21 cellular contexts compared by ENCODE assay signal in the genomic region with DNA sequence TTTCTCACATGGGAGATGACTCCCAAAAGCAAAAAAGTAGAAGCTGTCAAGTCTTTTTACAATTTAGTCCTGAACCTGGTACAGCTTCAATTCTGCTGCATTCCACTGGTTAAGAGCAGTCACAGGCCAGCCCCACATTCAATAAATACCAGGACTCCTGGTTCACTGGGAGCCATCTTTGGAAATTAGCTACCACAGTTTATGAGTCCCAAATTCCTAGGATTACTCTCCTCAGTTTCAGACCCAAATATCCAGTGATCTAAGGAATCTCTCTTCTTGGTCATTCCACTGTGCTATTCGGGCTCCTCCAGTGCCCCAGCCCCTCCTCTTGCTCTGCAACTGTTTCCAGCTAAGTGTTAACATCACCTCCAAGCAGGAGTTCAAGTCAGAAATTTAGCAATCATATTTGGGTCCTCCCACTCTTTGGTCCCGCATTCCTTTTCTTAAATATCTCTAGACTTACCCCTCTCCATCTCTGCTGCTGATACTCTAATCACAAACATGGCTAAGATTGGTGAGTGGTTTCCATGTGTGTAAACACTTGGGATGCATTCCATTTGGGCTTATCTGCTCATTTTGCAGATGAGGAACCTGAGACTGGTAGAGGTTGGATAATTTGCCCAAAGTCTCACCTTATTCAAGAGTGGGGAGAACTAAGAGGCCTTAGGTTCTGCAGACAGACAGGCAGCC. TPM values are rescaled to one million over a fixed set of nuclear protein-coding genes. Genes with fewer than 3 reads are reported as not detected.
DNase-seq lines count a peak whose midpoint lies in the region; ATAC-seq, FAIRE-seq and TF ChIP-seq lines count a peak whose summit lies in the region.
"Had no signal": no experiment of that assay in that cellular context is flagged by ENCODE, and none has a peak within 500 bp of the region (broad histone marks: within the 10 kb centered on the region; RNA-seq: fewer than 3 reads in every experiment).

No MANE protein-coding gene starts in this region.

- no peak for FAIRE-seq in urothelium cell line (lab: Jason Lieb, UNC)
- FAIRE-seq: kidney had no signal

- no peaks in the 10 kb centered on the region for H3K9me2 ChIP-seq in GM23338 (ENCODE audit: insufficient read depth)

- H3K4me3 Mint-ChIP-seq in GM23338 (no peak overlapping the region), chondrocyte (ENCODE audit: unreplicated experiment) (no peak overlapping the region)
- H3K4me3 Mint-ChIP-seq: activated naive CD8-positive, alpha-beta T cell treated with anti-CD3 and anti-CD28 coated beads, Interleukin-2, amount 10 ng/mL, durations not matched to agents 7 days and 5 days; central memory CD8-positive, alpha-beta T cell; effector memory CD8-positive, alpha-beta T cell; T-helper 2 cell treated with Interferon-gamma antibody and Interleukin-4, amounts not matched to agents 5 μg/mL and 100 μg/mL, for 36 hours had no signal

- TF ChIP-seq POLR2A in sigmoid colon (IDR thresholded peaks at IDR 0.05) = no peak

- ATAC-seq in GM23338 (no peak), HG03442 (IDR thresholded peaks at IDR 0.05; ENCODE audit: unreplicated experiment) (no peak)
- ATAC-seq: activated CD4-positive, CD25-positive, alpha-beta regulatory T cell treated with anti-CD3 and anti-CD28 coated beads, Interleukin-2, amount 50 U/mL, for 24 hours; effector memory CD8-positive, alpha-beta T cell had no signal

- no peak overlapping the region for H3K4me2 ChIP-seq in GM23338

- H3K27me3 Mint-ChIP-seq in GM23338 (ENCODE audit: insufficient read depth, low read depth, poor library complexity) (peaks cover 17% of the 10 kb centered on the region), chondrocyte (ENCODE audit: low read depth) (no peaks in the 10 kb centered on the region)
- H3K27me3 Mint-ChIP-seq: effector memory CD8-positive, alpha-beta T cell had no signal

- H3K4me3 ChIP-seq in GM23338 = no peak overlapping the region
- H3K4me3 ChIP-seq in mesodermal cell (ENCODE audit: extremely low read depth, insufficient read depth, low read length, poor library complexity, severe bottlenecking) = no peak overlapping the region
- no peak overlapping the region for H3K4me3 ChIP-seq in sigmoid colon
- H3K4me3 ChIP-seq: SJSA1, transverse colon had no signal

- peak; percentile 78 for DNase-seq in AG08395 (ENCODE audit: low spot score)
- no peak for DNase-seq in GM23338 (ENCODE audit: low spot score)
- DNase-seq in chondrocyte (ENCODE audit: low spot score) = no peak
- no peak for DNase-seq in superior temporal gyrus (ENCODE audit: extremely low spot score)
- no peak for DNase-seq in urothelium cell line (ENCODE audit: low spot score)
- DNase-seq in sigmoid colon = no peak
- DNase-seq: activated naive CD8-positive, alpha-beta T cell treated with anti-CD3 and anti-CD28 coated beads, Interleukin-2, amount 10 ng/mL, durations not matched to agents 7 days and 5 days; effector memory CD8-positive, alpha-beta T cell; hippocampal formation; kidney; NCI-H2171; NCI-H774; retina; stimulated activated naive CD4-positive, alpha-beta T cell; transverse colon had no signal

- H3F3A ChIP-seq in GM23338 (replicated peaks; ENCODE audit: low read depth) = no peaks in the 10 kb centered on the region

- no peaks in the 10 kb centered on the region for H3K9me3 ChIP-seq in mesodermal cell (ENCODE audit: control insufficient read depth, low read length)
- H3K9me3 ChIP-seq in sigmoid colon = no peaks in the 10 kb centered on the region
- H3K9me3 ChIP-seq: SJSA1, transverse colon had no signal

- 0 out of 2 replicates have a peak overlapping the region, but pooled peaks have one; percentile 81 for H2AFZ ChIP-seq in GM23338

- no peak overlapping the region for H3K27ac Mint-ChIP-seq in GM23338
- peak overlapping the region; percentile 39 for H3K27ac Mint-ChIP-seq in chondrocyte (ENCODE audit: unreplicated experiment)
- H3K27ac Mint-ChIP-seq: activated naive CD8-positive, alpha-beta T cell treated with anti-CD3 and anti-CD28 coated beads, Interleukin-2, amount 10 ng/mL, durations not matched to agents 7 days and 5 days; effector memory CD8-positive, alpha-beta T cell; T-helper 2 cell treated with Interferon-gamma antibody and Interleukin-4, amounts not matched to agents 5 μg/mL and 100 μg/mL, for 36 hours had no signal

- H3K79me2 ChIP-seq in GM23338 (replicated peaks; ENCODE audit: insufficient read depth) = no peaks in the 10 kb centered on the region

- H3K36me3 Mint-ChIP-seq in GM23338 (ENCODE audit: low read depth) = no peaks in the 10 kb centered on the region
- H3K36me3 Mint-ChIP-seq in chondrocyte (ENCODE audit: low read depth) = no peaks in the 10 kb centered on the region
- H3K36me3 Mint-ChIP-seq: activated naive CD8-positive, alpha-beta T cell treated with anti-CD3 and anti-CD28 coated beads, Interleukin-2, amount 10 ng/mL, durations not matched to agents 7 days and 5 days had no signal

- intact Hi-C loops in sigmoid colon (cut with DNase I) = no loop called here

- H3K4me1 ChIP-seq in GM23338 (ENCODE audit: insufficient read depth) (no peaks in the 10 kb centered on the region), mesodermal cell (ENCODE audit: control insufficient read depth, insufficient read depth, low read length, poor library complexity, severe bottlenecking) (peaks cover 8% of the 10 kb centered on the region), sigmoid colon (peaks cover 0 to 7% (median 2%) of the 10 kb centered on the region in 4 donors)
- H3K4me1 ChIP-seq: transverse colon had no signal

- no peak for TF ChIP-seq EP300 in sigmoid colon (IDR thresholded peaks at IDR 0.05)

- no peak for TF ChIP-seq CTCF in GM23338 (conservative IDR thresholded peaks at IDR 0.05; ENCODE audit: low read depth in 2 of 2)
- TF ChIP-seq CTCF in chondrocyte (IDR thresholded peaks at IDR 0.05) = no peak
- TF ChIP-seq CTCF in sigmoid colon (IDR thresholded peaks at IDR 0.05) = no peak

- no peaks in the 10 kb centered on the region for H3K27me3 ChIP-seq in GM23338 (ENCODE audit: insufficient read depth)
- H3K27me3 ChIP-seq in sigmoid colon = no peaks in the 10 kb centered on the region
- H3K27me3 ChIP-seq: SJSA1, transverse colon had no signal

- 56 to 84% methylated on average over 1 to 2 of the region's 2 CpGs for WGBS in mesodermal cell (ENCODE audit: insufficient coverage in 2 of 2), 2 experiments
- 78 to 82% methylated on average over 2 of the region's 2 CpGs for WGBS in sigmoid colon, 2 donors

- H3K36me3 ChIP-seq in GM23338 (ENCODE audit: insufficient read depth) (no peaks in the 10 kb centered on the region), mesodermal cell (ENCODE audit: control insufficient read depth, insufficient read depth, low read length) (no peaks in the 10 kb centered on the region), sigmoid colon (no peaks in the 10 kb centered on the region)
- H3K36me3 ChIP-seq: SJSA1, transverse colon had no signal

- H3K27ac ChIP-seq in GM23338 (ENCODE audit: low read depth) (no peak overlapping the region), mesodermal cell (ENCODE audit: low read depth, low read length, severe bottlenecking) (peak overlapping the region; percentile 90), sigmoid colon (peak overlapping the region in 2 of 4 donors; percentile 48 to 61)
- H3K27ac ChIP-seq: SJSA1, transverse colon had no signal

- H3K9me3 Mint-ChIP-seq in GM23338 = no peaks in the 10 kb centered on the region
- H3K9me3 Mint-ChIP-seq in chondrocyte (ENCODE audit: low read depth) = no peaks in the 10 kb centered on the region
- H3K9me3 Mint-ChIP-seq: activated naive CD8-positive, alpha-beta T cell treated with anti-CD3 and anti-CD28 coated beads, Interleukin-2, amount 10 ng/mL, durations not matched to agents 7 days and 5 days; central memory CD8-positive, alpha-beta T cell; effector memory CD8-positive, alpha-beta T cell; T-helper 2 cell treated with Interferon-gamma antibody and Interleukin-4, amounts not matched to agents 5 μg/mL and 100 μg/mL, for 36 hours had no signal

- no peaks in the 10 kb centered on the region for H3K4me1 Mint-ChIP-seq in GM23338
- H3K4me1 Mint-ChIP-seq in chondrocyte (ENCODE audit: low read depth) = peaks cover 7% of the 10 kb centered on the region
- H3K4me1 Mint-ChIP-seq: activated naive CD8-positive, alpha-beta T cell treated with anti-CD3 and anti-CD28 coated beads, Interleukin-2, amount 10 ng/mL, durations not matched to agents 7 days and 5 days; central memory CD8-positive, alpha-beta T cell had no signal

- H4K20me1 ChIP-seq in GM23338 (replicated peaks; ENCODE audit: insufficient read depth) = no peaks in the 10 kb centered on the region

TF ChIP-seq in GM23338, 12 proteins besides CTCF, POLR2A, EP300 and RAD21:
- no peak for TF ChIP-seq EZH2phosphoT487 (IDR thresholded peaks at IDR 0.05; ENCODE audit: unreplicated experiment)

RNA-seq across cellular contexts. Expression of a gene that starts 9.6 kb away (rescaled TPM):
- total RNA-seq in GM23338 (2014; rRNA removed; shearing (Covaris generic)) = 9.2 and 10.8 TPM in 2 replicates
- 9.2 and 11.7 TPM in 2 replicates for polyA plus RNA-seq in GM23338 (2016; fragmentation: Nextera tagmentation; extraction: Ambion mirVana)
- 25.9 to 28.3 TPM (median 28.1 TPM) in 3 replicates for total RNA-seq in chondrocyte
- 18.8 TPM for polyA plus RNA-seq in mesodermal cell (2013, experiment 1 of 2)
- polyA plus RNA-seq in mesodermal cell (2013, experiment 2 of 2) = 20.0 TPM
- total RNA-seq in sigmoid colon = 10 to 100 TPM in 1 of 4 donors, 1 to 10 TPM in 3; 6.7 to 10.2 (median 8.7) TPM
- polyA plus RNA-seq in sigmoid colon = 10 to 100 TPM; 11.4 to 20.3 (median 18.0) TPM

RNA-seq across cellular contexts. Expression of a gene that starts 32.3 kb away (rescaled TPM):
- total RNA-seq in GM23338 (2014; rRNA removed; shearing (Covaris generic)) = 10.4 and 14.0 TPM in 2 replicates
- polyA plus RNA-seq in GM23338 (2016; fragmentation: Nextera tagmentation; extraction: Ambion mirVana) (5.0 and 6.7 TPM in 2 replicates), sigmoid colon (10 to 100 TPM; 48.0 to 85.0 (median 66.8) TPM)
- total RNA-seq in chondrocyte (3.6 to 5.5 TPM (median 3.9 TPM) in 3 replicates), sigmoid colon (1 to 10 TPM in 3 of 4 donors, under 1 TPM in 1; 0.99 to 4.3 (median 2.6) TPM)
- polyA plus RNA-seq in mesodermal cell (2013, experiment 1 of 2) = 13.5 TPM
- 10.0 TPM for polyA plus RNA-seq in mesodermal cell (2013, experiment 2 of 2)
